22 cellular contexts compared by ENCODE assay signal in genomic region chr19:6724631-6725185, GRCh38. TPM values are rescaled to one million over a fixed set of nuclear protein-coding genes. Genes with fewer than 3 reads are reported as not detected.
DNase-seq lines count a peak whose midpoint lies in the region; ATAC-seq and TF ChIP-seq lines count a peak whose summit lies in the region.
"Had no signal": no experiment of that assay in that cellular context is flagged by ENCODE, and none has a peak within 500 bp of the region (broad histone marks: within the 10 kb centered on the region; RNA-seq: fewer than 3 reads in every experiment).

No MANE protein-coding gene starts in this region.

- no peak overlapping the region for H3K27ac ChIP-seq in OCI-LY7 (ENCODE audit: low read depth, low read length, poor library complexity, severe bottlenecking)
- H3K27ac ChIP-seq in esophagus muscularis mucosa (replicated peaks in 1 of 4): peak overlapping the region in 3 of 4 donors; percentile 15 to 59 (median 17)
- peak overlapping the region; percentile 44 for H3K27ac ChIP-seq in skeletal muscle tissue (ENCODE audit: low read depth, low read length)
- H3K27ac ChIP-seq: foreskin keratinocyte, SJSA1, vagina, WERI-Rb-1 had no signal

- no TSS peak for BruUV-seq in OCI-LY7 (replicated peaks; lab: Mats Ljungman, UMichigan)

- no peak overlapping the region for H3K4me3 ChIP-seq in OCI-LY7 (ENCODE audit: low read depth, low read length, poor library complexity, severe bottlenecking)
- H3K4me3 ChIP-seq in esophagus muscularis mucosa: no peak overlapping the region
- no peak overlapping the region for H3K4me3 ChIP-seq in skeletal muscle tissue (ENCODE audit: low read length in 3 of 3)
- H3K4me3 ChIP-seq: SJSA1, vagina had no signal

- no peaks in the 10 kb centered on the region for H3K9me3 ChIP-seq in OCI-LY7 (ENCODE audit: low read length)
- no peaks in the 10 kb centered on the region for H3K9me3 ChIP-seq in esophagus muscularis mucosa
- no peaks in the 10 kb centered on the region for H3K9me3 ChIP-seq in skeletal muscle tissue (ENCODE audit: control insufficient read depth in 3 of 3, low read length in 3 of 3)
- H3K9me3 ChIP-seq: Caco-2, SJSA1, vagina had no signal

- H3K79me2 ChIP-seq in OCI-LY7 (ENCODE audit: insufficient read depth, low read depth, low read length): no peaks in the 10 kb centered on the region

- 75% methylated on average over 11 of the region's 11 CpGs for WGBS in esophagus muscularis mucosa

- H3K9me2 ChIP-seq in OCI-LY7 (ENCODE audit: insufficient read depth, low read length): no peaks in the 10 kb centered on the region

- H2AFZ ChIP-seq in OCI-LY7 (ENCODE audit: low read length): no peak overlapping the region; the same call in 1 of the 2 replicates

- peak overlapping the region; percentile 13; the same call in 1 of the 2 replicates for H3K4me2 ChIP-seq in OCI-LY7 (ENCODE audit: low read length)

- TF ChIP-seq POLR2A in esophagus muscularis mucosa (IDR thresholded peaks at IDR 0.05; ENCODE audit: low read depth): no peak

- H4K20me1 ChIP-seq in OCI-LY7 (ENCODE audit: insufficient read depth, low read length): no peaks in the 10 kb centered on the region

- H3K4me1 ChIP-seq in OCI-LY7 (ENCODE audit: insufficient read depth, low read length, poor library complexity, severe bottlenecking): peaks cover 65% of the 10 kb centered on the region
- peaks cover 0 to 30% (median 13%) of the 10 kb centered on the region in 4 donors for H3K4me1 ChIP-seq in esophagus muscularis mucosa
- H3K4me1 ChIP-seq in skeletal muscle tissue (ENCODE audit: control insufficient read depth in 3 of 3, insufficient read depth in 3 of 3, low read length in 3 of 3): peaks cover 0 to 7% (median 2%) of the 10 kb centered on the region in 3 donors
- H3K4me1 ChIP-seq: SJSA1 had no signal

- TF ChIP-seq CTCF in OCI-LY7 (conservative IDR thresholded peaks at IDR 0.05; ENCODE audit: low read length): no peak
- no peak for TF ChIP-seq CTCF in esophagus muscularis mucosa (IDR thresholded peaks at IDR 0.05)

- H3K27me3 ChIP-seq in esophagus muscularis mucosa: peaks cover 0 to 18% (median 0%) of the 10 kb centered on the region in 4 donors
- H3K27me3 ChIP-seq in skeletal muscle tissue (ENCODE audit: control insufficient read depth in 3 of 3, insufficient read depth in 3 of 3, low read length in 3 of 3): peaks cover 0 to 7% (median 6%) of the 10 kb centered on the region in 3 donors
- H3K27me3 ChIP-seq: foreskin keratinocyte, SJSA1, vagina had no signal

- CTCF ChIA-PET in OCI-LY7 (lab: Charles Lee; ENCODE audit: unreplicated experiment): no interaction called here

- POLR2A ChIA-PET in OCI-LY7 (lab: Charles Lee): no interaction called here

- ATAC-seq in HG03135 (IDR thresholded peaks at IDR 0.05; ENCODE audit: unreplicated experiment): no peak
- ATAC-seq: foreskin keratinocyte, left colon, PC-3 had no signal

- no peaks in the 10 kb centered on the region for H3K36me3 ChIP-seq in OCI-LY7 (ENCODE audit: insufficient read depth, low read length)
- H3K36me3 ChIP-seq in esophagus muscularis mucosa: peaks cover 0 to 3% (median 1%) of the 10 kb centered on the region in 4 donors
- no peaks in the 10 kb centered on the region for H3K36me3 ChIP-seq in skeletal muscle tissue (ENCODE audit: control insufficient read depth in 3 of 3, insufficient read depth in 3 of 3, low read length in 3 of 3)
- H3K36me3 ChIP-seq: SJSA1, vagina, WERI-Rb-1 had no signal

- intact Hi-C loops in OCI-LY7 (cut with micrococcal nuclease; ENCODE audit: unreplicated experiment): no loop called here
- intact Hi-C loops in esophagus muscularis mucosa (cut with DNase I): no loop called here

- no peak for TF ChIP-seq EP300 in esophagus muscularis mucosa (IDR thresholded peaks at IDR 0.05)

- DNase-seq in OCI-LY7 (ENCODE audit: low spot score) (no peak), esophagus muscularis mucosa (ENCODE audit: extremely low spot score) (no peak)
- no peak for DNase-seq in activated CD4-positive, alpha-beta T cell treated with anti-CD3 and anti-CD28 coated beads for 48 hours
- DNase-seq: activated CD4-positive, alpha-beta memory T cell treated with anti-CD3 and anti-CD28 coated beads, Interleukin-2, amount 10 ng/mL, durations not matched to agents 7 days and 5 days; activated naive CD4-positive, alpha-beta T cell treated with anti-CD3 and anti-CD28 coated beads, Interleukin-2, amount 50 U/mL, for 16 hours; activated T-cell treated with anti-CD3 and anti-CD28 coated beads, Interleukin-2, amount 50 U/mL, for 1 hour; Caco-2; foreskin keratinocyte; GOT3; NCI-H1417 treated with DMSO at 0.1 percent for 48 hours; NCI-H774; occipital lobe; PC-3; stimulated activated CD4-positive, alpha-beta T cell treated with anti-CD3 and anti-CD28 coated beads, Interleukin-1b, Interleukin-23, amount 100 ng/mL, for 48 hours; T-helper 2 cell; WERI-Rb-1 had no signal

- H3K9ac ChIP-seq in skeletal muscle tissue (ENCODE audit: low read depth in 1 of 3, low read length in 3 of 3): no peak overlapping the region

RNA-seq across cellular contexts. Expression of gene C3, which starts 4.3 kb away (rescaled TPM):
- total RNA-seq in OCI-LY7 (2014; rRNA removed; shearing (Covaris generic)): 0.13 and 0.57 TPM in 2 replicates
- 0.74 TPM in 1 of 2 replicates, not detected in the other for total RNA-seq in OCI-LY7 (2022)
- total RNA-seq in esophagus muscularis mucosa: 1,000 to 10,000 TPM in 1 of 4 donors, 100 to 1,000 TPM in 3; 393 to 1,020 (median 677) TPM
- total RNA-seq in skeletal muscle tissue: 71.5 TPM
- total RNA-seq: endothelial cell of umbilical vein, SJSA1 had no signal

RNA-seq across cellular contexts. Expression of gene GPR108, which starts 12.7 kb away (rescaled TPM):
- 77.5 and 88.3 TPM in 2 replicates for total RNA-seq in OCI-LY7 (2014; rRNA removed; shearing (Covaris generic))
- total RNA-seq in OCI-LY7 (2022): 63.2 and 73.2 TPM in 2 replicates
- total RNA-seq in esophagus muscularis mucosa: 10 to 100 TPM; 38.2 to 61.7 (median 48.2) TPM
- 14.6 TPM for total RNA-seq in skeletal muscle tissue

RNA-seq across cellular contexts. Expression of gene TRIP10, which starts 14.8 kb away (rescaled TPM):
- 16.1 and 22.2 TPM in 2 replicates for total RNA-seq in OCI-LY7 (2014; rRNA removed; shearing (Covaris generic))
- total RNA-seq in OCI-LY7 (2022) (19.9 TPM in 2 replicates), esophagus muscularis mucosa (100 to 1,000 TPM in 3 of 4 donors, 10 to 100 TPM in 1; 85.8 to 148 (median 118) TPM), skeletal muscle tissue (32.9 TPM)

RNA-seq across cellular contexts. Expression of gene SH2D3A, which starts 42.5 kb away (rescaled TPM):
- 7.8 and 8.5 TPM in 2 replicates for total RNA-seq in OCI-LY7 (2014; rRNA removed; shearing (Covaris generic))
- total RNA-seq in OCI-LY7 (2022) (9.8 and 13.3 TPM in 2 replicates), esophagus muscularis mucosa (under 1 TPM in 2 of 4 donors, not detected in 2; 0.33 to 0.34 TPM), skeletal muscle tissue (not detected)
- total RNA-seq: occipital lobe, SJSA1 had no signal

RNA-seq across cellular contexts. Expression of gene VAV1, which starts 47.8 kb away (rescaled TPM):
- total RNA-seq in OCI-LY7 (2014; rRNA removed; shearing (Covaris generic)): 76.1 and 90.7 TPM in 2 replicates
- total RNA-seq in OCI-LY7 (2022): 92.7 and 107 TPM in 2 replicates
- 1 to 10 TPM; 2.9 to 8.0 (median 4.1) TPM for total RNA-seq in esophagus muscularis mucosa
- 4.7 TPM for total RNA-seq in skeletal muscle tissue
- total RNA-seq: Caco-2, endothelial cell of umbilical vein, SJSA1 had no signal

Comparison
In these comparisons a context has a peak if more than half of its experiments do, and no peak if none do; other contexts are left out.
1. RNA of gene C3, which starts 4.3 kb away (total RNA-seq): 393 to 1,020 TPM in esophagus muscularis mucosa and 71.5 TPM in skeletal muscle tissue (single experiment); 0.13 to 0.74 TPM in OCI-LY7; every median in the first group is over 10 times any median in the second.